In genomic region chr6:83439201-83439600, GRCh38 we compare ENCODE assay signal across 1 cellular context.
TF ChIP-seq lines count a peak whose summit lies in the region.

No MANE protein-coding gene starts in this region.

TF ChIP-seq in GM23338, 12 proteins besides CTCF, POLR2A, EP300 and RAD21 (continued from another document):
- no peak for TF ChIP-seq REST (IDR thresholded peaks at IDR 0.05; ENCODE audit: unreplicated experiment)
